Comparison of ENCODE assay signal across 1 cellular context in the genomic region with DNA sequence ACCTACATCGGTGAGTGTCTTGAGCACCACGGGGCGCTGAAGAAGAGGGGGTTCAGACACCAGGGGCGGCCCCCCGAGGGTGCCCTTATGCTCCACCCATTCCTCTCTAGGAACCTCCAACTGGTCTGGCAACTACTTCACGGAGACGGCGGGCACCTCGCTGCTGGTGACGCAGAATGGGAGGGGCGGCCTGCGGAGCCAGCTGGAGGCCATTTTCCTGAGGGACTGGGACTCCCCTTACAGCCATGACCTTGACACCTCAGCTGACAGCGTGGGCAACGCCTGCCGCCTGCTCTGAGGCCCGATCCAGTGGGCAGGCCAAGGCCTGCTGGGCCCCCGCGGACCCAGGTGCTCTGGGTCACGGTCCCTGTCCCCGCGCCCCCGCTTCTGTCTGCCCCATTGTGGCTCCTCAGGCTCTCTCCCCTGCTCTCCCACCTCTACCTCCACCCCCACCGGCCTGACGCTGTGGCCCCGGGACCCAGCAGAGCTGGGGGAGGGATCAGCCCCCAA.
A peak's percentile ranks its signal among the peaks of the same experiment; 100 is the strongest.
TF ChIP-seq lines count a peak whose summit lies in the region.

No MANE protein-coding gene starts in this region.

TF ChIP-seq in K562, 482 proteins besides CTCF, POLR2A, EP300 and RAD21:
- TF ChIP-seq, protein P1, sequence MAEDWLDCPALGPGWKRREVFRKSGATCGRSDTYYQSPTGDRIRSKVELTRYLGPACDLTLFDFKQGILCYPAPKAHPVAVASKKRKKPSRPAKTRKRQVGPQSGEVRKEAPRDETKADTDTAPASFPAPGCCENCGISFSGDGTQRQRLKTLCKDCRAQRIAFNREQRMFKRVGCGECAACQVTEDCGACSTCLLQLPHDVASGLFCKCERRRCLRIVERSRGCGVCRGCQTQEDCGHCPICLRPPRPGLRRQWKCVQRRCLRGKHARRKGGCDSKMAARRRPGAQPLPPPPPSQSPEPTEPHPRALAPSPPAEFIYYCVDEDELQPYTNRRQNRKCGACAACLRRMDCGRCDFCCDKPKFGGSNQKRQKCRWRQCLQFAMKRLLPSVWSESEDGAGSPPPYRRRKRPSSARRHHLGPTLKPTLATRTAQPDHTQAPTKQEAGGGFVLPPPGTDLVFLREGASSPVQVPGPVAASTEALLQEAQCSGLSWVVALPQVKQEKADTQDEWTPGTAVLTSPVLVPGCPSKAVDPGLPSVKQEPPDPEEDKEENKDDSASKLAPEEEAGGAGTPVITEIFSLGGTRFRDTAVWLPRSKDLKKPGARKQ (CRISPR knock-in tag; IDR thresholded peaks at IDR 0.05), result no peak
- TF ChIP-seq POLR2G (IDR thresholded peaks at IDR 0.05; ENCODE audit: low read depth, low read length), result 0 out of 2 replicates have a peak, but pooled peaks have one; percentile 19
